In genomic region chr13:73954808-73955207, GRCh38 we compare ENCODE assay signal across 15 cellular contexts.
DNase-seq lines count a peak whose midpoint lies in the region; ATAC-seq and TF ChIP-seq lines count a peak whose summit lies in the region.
"Had no signal": no experiment of that assay in that cellular context is flagged by ENCODE, and none has a peak within 500 bp of the region (broad histone marks: within the 10 kb centered on the region; RNA-seq: fewer than 3 reads in every experiment).

No MANE protein-coding gene starts in this region.

- H3K9me3 ChIP-seq in mucosa of descending colon: no peaks in the 10 kb centered on the region
- H3K9me3 ChIP-seq: MG63, pancreas, spleen had no signal

- H3K4me1 Mint-ChIP-seq in activated naive CD8-positive, alpha-beta T cell treated with anti-CD3 and anti-CD28 coated beads for 36 hours: peaks cover 45% of the 10 kb centered on the region
- H3K4me1 Mint-ChIP-seq in mesothelial cell of epicardium: peaks cover 5% of the 10 kb centered on the region
- H3K4me1 Mint-ChIP-seq in activated T-helper 17 cell treated with anti-CD3 and anti-CD28 coated beads, Interleukin-2, amount 50 U/mL, for 72 hours: peaks cover 31% of the 10 kb centered on the region

- no peaks in the 10 kb centered on the region for H3K4me1 ChIP-seq in mucosa of descending colon (ENCODE audit: low read depth)
- H3K4me1 ChIP-seq: pancreas had no signal

- no peaks in the 10 kb centered on the region for H3K36me3 ChIP-seq in mucosa of descending colon (ENCODE audit: low read depth)
- H3K36me3 ChIP-seq: MG63, pancreas, spleen had no signal

- peaks cover 11% of the 10 kb centered on the region for H3K36me3 Mint-ChIP-seq in activated naive CD8-positive, alpha-beta T cell treated with anti-CD3 and anti-CD28 coated beads for 36 hours
- no peaks in the 10 kb centered on the region for H3K36me3 Mint-ChIP-seq in mesothelial cell of epicardium
- H3K36me3 Mint-ChIP-seq in activated T-helper 17 cell treated with anti-CD3 and anti-CD28 coated beads, Interleukin-2, amount 50 U/mL, for 72 hours (ENCODE audit: low read depth): no peaks in the 10 kb centered on the region

- no peaks in the 10 kb centered on the region for H3K27me3 Mint-ChIP-seq in activated naive CD8-positive, alpha-beta T cell treated with anti-CD3 and anti-CD28 coated beads for 36 hours
- no peaks in the 10 kb centered on the region for H3K27me3 Mint-ChIP-seq in mesothelial cell of epicardium (ENCODE audit: low read depth)
- H3K27me3 Mint-ChIP-seq in activated T-helper 17 cell treated with anti-CD3 and anti-CD28 coated beads, Interleukin-2, amount 50 U/mL, for 72 hours: no peaks in the 10 kb centered on the region

- DNase-seq in mucosa of descending colon (no peak), mesothelial cell of epicardium (ENCODE audit: low spot score in 2 of 2, unreplicated experiment in 2 of 2) (no peak)
- no peak for DNase-seq in activated naive CD8-positive, alpha-beta T cell treated with anti-CD3 and anti-CD28 coated beads for 36 hours
- no peak for DNase-seq in stimulated activated CD4-positive, alpha-beta T cell treated with anti-CD3 and anti-CD28 coated beads, Interleukin-2, amount 100 ng/mL, for 48 hours
- DNase-seq: activated effector memory CD4-positive, alpha-beta T cell treated with Interleukin-2 at 50 U/mL for 16 hours; effector memory CD4-positive, alpha-beta T cell; MG63; NCI-H2171; pancreas; SIG-M5; spleen had no signal

- intact Hi-C loops in mucosa of descending colon (cut with DNase I, micrococcal nuclease): no loop called here

- peaks cover 5% of the 10 kb centered on the region for H3K9me3 Mint-ChIP-seq in activated naive CD8-positive, alpha-beta T cell treated with anti-CD3 and anti-CD28 coated beads for 36 hours
- H3K9me3 Mint-ChIP-seq in mesothelial cell of epicardium: no peaks in the 10 kb centered on the region
- no peaks in the 10 kb centered on the region for H3K9me3 Mint-ChIP-seq in activated T-helper 17 cell treated with anti-CD3 and anti-CD28 coated beads, Interleukin-2, amount 50 U/mL, for 72 hours

- no peak overlapping the region for H3K27ac Mint-ChIP-seq in activated naive CD8-positive, alpha-beta T cell treated with anti-CD3 and anti-CD28 coated beads for 36 hours
- no peak overlapping the region for H3K27ac Mint-ChIP-seq in mesothelial cell of epicardium
- H3K27ac Mint-ChIP-seq in activated T-helper 17 cell treated with anti-CD3 and anti-CD28 coated beads, Interleukin-2, amount 50 U/mL, for 72 hours: no peak overlapping the region

- ATAC-seq in GM18909 (IDR thresholded peaks at IDR 0.05; ENCODE audit: poor library complexity, unreplicated experiment) (peak; percentile 77), GM21619 (IDR thresholded peaks at IDR 0.05; ENCODE audit: unreplicated experiment) (peak; percentile 83), HG03066 (IDR thresholded peaks at IDR 0.05; ENCODE audit: low read depth, unreplicated experiment) (peak; percentile 69), mucosa of descending colon (peak; percentile 29)
- ATAC-seq in activated T-helper 17 cell treated with anti-CD3 and anti-CD28 coated beads, Interleukin-2, amount 50 U/mL, for 72 hours (replicated peaks): no peak
- ATAC-seq: pancreas had no signal

- no peak for TF ChIP-seq CTCF in mucosa of descending colon (IDR thresholded peaks at IDR 0.05)
- no peak for TF ChIP-seq CTCF in mesothelial cell of epicardium (IDR thresholded peaks at IDR 0.05; ENCODE audit: unreplicated experiment)

- H3K4me3 Mint-ChIP-seq in activated naive CD8-positive, alpha-beta T cell treated with anti-CD3 and anti-CD28 coated beads for 36 hours: no peak overlapping the region
- H3K4me3 Mint-ChIP-seq in mesothelial cell of epicardium: no peak overlapping the region
- H3K4me3 Mint-ChIP-seq in activated T-helper 17 cell treated with anti-CD3 and anti-CD28 coated beads, Interleukin-2, amount 50 U/mL, for 72 hours: no peak overlapping the region

- no peak overlapping the region for H3K4me3 ChIP-seq in mucosa of descending colon
- H3K4me3 ChIP-seq: MG63, pancreas, spleen had no signal
